In genomic region chr3:185657691-185658503, GRCh38 we compare ENCODE assay signal across 13 cellular contexts.
DNase-seq lines count a peak whose midpoint lies in the region; ATAC-seq and TF ChIP-seq lines count a peak whose summit lies in the region.
"Had no signal": no experiment of that assay in that cellular context is flagged by ENCODE, and none has a peak within 500 bp of the region (broad histone marks: within the 10 kb centered on the region; RNA-seq: fewer than 3 reads in every experiment).

No MANE protein-coding gene starts in this region.

- intact Hi-C loops in PC-3 (cut with micrococcal nuclease): loop anchor here (1.0 kb wide), 1 partner anchor 71 kb away; no protein-coding TSS in a partner anchor
- intact Hi-C loops in mammary epithelial cell (cut with micrococcal nuclease): loop anchor here (1.0 to 5.0 kb wide), 3 partner anchors 71 to 449 kb away; partner anchors contain the start of genes ETV5 and TRA2B
- intact Hi-C loops in tibial artery (cut with DNase I; ENCODE audit: low total_unique reads): no loop called here
- intact Hi-C loops in lower leg skin (cut with DNase I; ENCODE audit: low total_unique reads): no loop called here

- H3K9ac ChIP-seq in PC-3 (ENCODE audit: low read length): no peak overlapping the region
- H3K9ac ChIP-seq in mammary epithelial cell (ENCODE audit: insufficient read depth, low read length): no peak overlapping the region
- H3K9ac ChIP-seq: BLaER1 had no signal

- peak overlapping the region; percentile 64 for H3K27ac ChIP-seq in PC-3 (ENCODE audit: low read length)
- peak overlapping the region; percentile 79 for H3K27ac ChIP-seq in mammary epithelial cell (ENCODE audit: insufficient read depth, low read depth, low read length)
- H3K27ac ChIP-seq in mesodermal cell (ENCODE audit: low read depth, low read length, severe bottlenecking): peak overlapping the region; percentile 79
- H3K27ac ChIP-seq in tibial artery: peak overlapping the region; percentile 81 to 84
- H3K27ac ChIP-seq: BLaER1 had no signal

- no peaks in the 10 kb centered on the region for H3K79me2 ChIP-seq in PC-3 (ENCODE audit: low read length)
- peaks cover 21% of the 10 kb centered on the region for H3K79me2 ChIP-seq in mammary epithelial cell (ENCODE audit: insufficient read depth, low read length)

- H3K27me3 ChIP-seq in PC-3 (ENCODE audit: low read length) (no peaks in the 10 kb centered on the region), mammary epithelial cell (ENCODE audit: insufficient read depth, low read length) (no peaks in the 10 kb centered on the region), tibial artery (no peaks in the 10 kb centered on the region), MG63 (no peaks in the 10 kb centered on the region)
- H3K27me3 ChIP-seq: BLaER1, spleen had no signal

- H4K20me1 ChIP-seq in PC-3 (ENCODE audit: low read length): no peaks in the 10 kb centered on the region
- H4K20me1 ChIP-seq in mammary epithelial cell (ENCODE audit: insufficient read depth, low read length): no peaks in the 10 kb centered on the region
- H4K20me1 ChIP-seq: BLaER1 had no signal

- TF ChIP-seq POLR2A in lower leg skin (IDR thresholded peaks at IDR 0.05): no peak

- in situ Hi-C loops in mammary epithelial cell (cut with MboI; ENCODE audit: low sequenced_read_pairs in 2 of 2): loop anchor here in 1 of 2 donors (25.0 kb wide), 1 partner anchor 254 kb away; no protein-coding TSS in a partner anchor

- H3K4me2 ChIP-seq in PC-3 (ENCODE audit: low read length) (peak overlapping the region; percentile 32), mammary epithelial cell (ENCODE audit: insufficient read depth, low read depth, low read length) (peak overlapping the region; percentile 19)
- H3K4me2 ChIP-seq: BLaER1 had no signal

- POLR2A ChIA-PET in PC-3 (lab: Charles Lee; ENCODE audit: unreplicated experiment): interaction anchor here (0.5 to 1.4 kb wide), 3 partner anchors 28 to 153 kb away, joined by 3 read pairs; no protein-coding TSS in a partner anchor

- dilution Hi-C loops in mammary epithelial cell (cut with HindIII; ENCODE audit: low sequenced_read_pairs): no loop called here

- BruUV-seq in PC-3 (replicated peaks; lab: Mats Ljungman, UMichigan): TSS peak; percentile 13
- BruUV-seq in mammary epithelial cell (replicated peaks; lab: Mats Ljungman, UMichigan): no TSS peak

- H2AFZ ChIP-seq in PC-3 (ENCODE audit: low read length) (no peak overlapping the region), mammary epithelial cell (ENCODE audit: low read depth, low read length) (no peak overlapping the region)

- no peaks in the 10 kb centered on the region for H3K9me3 ChIP-seq in PC-3 (ENCODE audit: low read length)
- no peaks in the 10 kb centered on the region for H3K9me3 ChIP-seq in mammary epithelial cell (replicated peaks; ENCODE audit: insufficient read depth, low read length)
- H3K9me3 ChIP-seq in mesodermal cell (ENCODE audit: control insufficient read depth, low read length): no peaks in the 10 kb centered on the region
- H3K9me3 ChIP-seq in tibial artery: no peaks in the 10 kb centered on the region
- H3K9me3 ChIP-seq in MG63: no peaks in the 10 kb centered on the region
- H3K9me3 ChIP-seq: BLaER1, spleen had no signal

- TF ChIP-seq CTCF in PC-3 (conservative IDR thresholded peaks at IDR 0.05; ENCODE audit: low read depth, low read length) (no peak), mammary epithelial cell (conservative IDR thresholded peaks at IDR 0.05 in 1 of 2, IDR thresholded peaks at IDR 0.05 in 1 of 2; ENCODE audit: extremely low read depth in 1 of 2, insufficient read depth in 1 of 2, low read depth in 1 of 2, low read length in 2 of 2) (no peak), tibial artery (IDR thresholded peaks at IDR 0.05) (no peak), lower leg skin (IDR thresholded peaks at IDR 0.05) (no peak)

- CTCF ChIA-PET in PC-3 (lab: Charles Lee): interaction anchor here (0.6 to 1.1 kb wide), 2 partner anchors 111 to 176 kb away, joined by 3 to 7 read pairs; no protein-coding TSS in a partner anchor
- CTCF ChIA-PET in mammary epithelial cell (lab: Charles Lee; ENCODE audit: low non-redundant PET): no interaction called here

- 68% methylated on average over 14 of the region's 15 CpGs for WGBS in mammary epithelial cell (ENCODE audit: low coverage, missing lambda C conversion rate)
- WGBS in mesodermal cell (ENCODE audit: insufficient coverage in 2 of 2), 2 experiments: 98% methylated on average over 14 to 15 of the region's 15 CpGs
- WGBS in lower leg skin, 2 donors: 82% methylated on average over 15 of the region's 15 CpGs

- peaks cover 9% of the 10 kb centered on the region for H3F3A ChIP-seq in PC-3 (ENCODE audit: low read length, unreplicated experiment)

- DNase-seq in PC-3 (no peak), mammary epithelial cell (no peak), tibial artery (no peak), MG63 (no peak), lower leg skin (ENCODE audit: low spot score in 2 of 2) (no peak), DMS53 treated with DMSO at 0.1 percent for 48 hours (lab: John Stamatoyannopoulos, UW; ENCODE audit: unreplicated experiment) (no peak)
- DNase-seq: activated naive CD4-positive, alpha-beta T cell treated with anti-CD3 and anti-CD28 coated beads for 36 hours; NCI-H345; OCI-M1; spleen; substantia nigra had no signal

- ATAC-seq in PC-3: no peak

- H3K36me3 ChIP-seq in PC-3 (ENCODE audit: low read depth, low read length) (peaks cover 18% of the 10 kb centered on the region), mammary epithelial cell (ENCODE audit: insufficient read depth, low read length) (peaks cover 22% of the 10 kb centered on the region), mesodermal cell (ENCODE audit: control insufficient read depth, insufficient read depth, low read length) (peaks cover 69% of the 10 kb centered on the region), tibial artery (no peaks in the 10 kb centered on the region), MG63 (peaks cover 53% of the 10 kb centered on the region)
- H3K36me3 ChIP-seq: BLaER1, spleen had no signal

- no peak overlapping the region for H3K4me3 ChIP-seq in PC-3 (ENCODE audit: low read length)
- H3K4me3 ChIP-seq in mammary epithelial cell (replicated peaks in 1 of 3; ENCODE audit: insufficient read depth in 1 of 3, low read depth in 2 of 3, low read length in 3 of 3): no peak overlapping the region
- no peak overlapping the region for H3K4me3 ChIP-seq in mesodermal cell (ENCODE audit: extremely low read depth, insufficient read depth, low read length, poor library complexity, severe bottlenecking)
- H3K4me3 ChIP-seq in tibial artery: no peak overlapping the region
- H3K4me3 ChIP-seq in MG63: no peak overlapping the region
- no peak overlapping the region for H3K4me3 ChIP-seq in lower leg skin (ENCODE audit: low read depth, poor library complexity, severe bottlenecking)
- H3K4me3 ChIP-seq: BLaER1, spleen had no signal

- H3K4me1 ChIP-seq in PC-3 (ENCODE audit: insufficient read depth, low read length) (peaks cover 55% of the 10 kb centered on the region), mammary epithelial cell (ENCODE audit: insufficient read depth, low read length) (peaks cover 60% of the 10 kb centered on the region), mesodermal cell (ENCODE audit: control insufficient read depth, insufficient read depth, low read length, poor library complexity, severe bottlenecking) (peaks cover 56% of the 10 kb centered on the region), tibial artery (peaks cover 9 to 60% (median 45%) of the 10 kb centered on the region in 4 donors)

- H3K9me2 ChIP-seq in PC-3 (replicated peaks; ENCODE audit: low read length): no peaks in the 10 kb centered on the region

Comparison
In these comparisons a context has a peak if more than half of its experiments do, and no peak if none do; other contexts are left out.
1. intact Hi-C loops: an anchor here in PC-3 (1.0 kb wide) and mammary epithelial cell (1.0 to 5.0 kb wide); none called in tibial artery and lower leg skin.